1 cellular context compared by ENCODE assay signal in genomic region chr22:31943976-31944699, GRCh38.
A peak's percentile ranks its signal among the peaks of the same experiment; 100 is the strongest.
TF ChIP-seq lines count a peak whose summit lies in the region.

Gene YWHAH (plus strand): TSS chr22:31944535. CDS start chr22:31944734, 199 bp downstream.

TF ChIP-seq in H1, 55 proteins besides CTCF, POLR2A, EP300 and RAD21:
- TF ChIP-seq JUN (IDR thresholded peaks at IDR 0.05; ENCODE audit: low read depth, low read length) (peak; percentile 61; the same call in 1 of the 2 replicates), POLR2AphosphoS5 (IDR thresholded peaks at IDR 0.05; ENCODE audit: low read depth, low read length) (peak; percentile 87), PHF8 (conservative IDR thresholded peaks at IDR 0.05; ENCODE audit: low read depth, low read length) (peak; percentile 94; the same call in 1 of the 2 replicates), NRF1 (IDR thresholded peaks at IDR 0.05; ENCODE audit: low read depth, low read length) (peak; percentile 55), BRCA1 (IDR thresholded peaks at IDR 0.05; ENCODE audit: low read depth, low read length) (no peak), EGR1 (IDR thresholded peaks at IDR 0.05; ENCODE audit: borderline replicate concordance, low read depth, low read length) (no peak), E2F6 (IDR thresholded peaks at IDR 0.05) (peak; percentile 77), MAX (IDR thresholded peaks at IDR 0.05) (peak; percentile 76), YY1 (IDR thresholded peaks at IDR 0.05; ENCODE audit: low read depth, low read length) (peak; percentile 43; the same call in 1 of the 2 replicates), TAF7 (optimal IDR thresholded peaks at IDR 0.05; ENCODE audit: borderline replicate concordance, low read depth, low read length) (peak; percentile 94), CEBPB (IDR thresholded peaks at IDR 0.05; ENCODE audit: low read depth, low read length) (no peak), TBP (IDR thresholded peaks at IDR 0.05; ENCODE audit: low read depth, low read length) (peak; percentile 76; the same call in 1 of the 2 replicates), ATF2 (IDR thresholded peaks at IDR 0.05; ENCODE audit: low read length) (peak; percentile 85), JUND (IDR thresholded peaks at IDR 0.05; ENCODE audit: low read length) (peak; percentile 90), TAF1 (IDR thresholded peaks at IDR 0.05; ENCODE audit: low read depth, low read length) (peak; percentile 93), CREB1 (IDR thresholded peaks at IDR 0.05) (peak; percentile 64)
